In genomic region chr7:12609556-12609955, GRCh38 we compare ENCODE assay signal across 34 cellular contexts. TPM values are rescaled to one million over a fixed set of nuclear protein-coding genes. Genes with fewer than 3 reads are reported as not detected.
"Had no signal": no experiment of that assay in that cellular context is flagged by ENCODE, and none has a peak within 500 bp of the region (broad histone marks: within the 10 kb centered on the region; RNA-seq: fewer than 3 reads in every experiment).

No MANE protein-coding gene starts in this region.

- ATAC-seq: activated CD8-positive, alpha-beta T cell treated with anti-CD3 and anti-CD28 coated beads for 36 hours; activated T-cell treated with anti-CD3 and anti-CD28 coated beads, Interleukin-2, amount 50 U/mL, for 72 hours; activated T-helper 17 cell treated with anti-CD3 and anti-CD28 coated beads, Interleukin-2, amount 50 U/mL, for 72 hours; Right ventricle myocardium inferior had no signal

- H3K27me3 ChIP-seq: ascending aorta, cardiac muscle cell, MG63, SJCRH30 had no signal

- H3K4me3 Mint-ChIP-seq: activated CD4-positive, alpha-beta T cell treated with anti-CD3 and anti-CD28 coated beads, Interleukin-2, amount 10 ng/mL, durations not matched to agents 24 days and 14 days; activated CD8-positive, alpha-beta T cell treated with anti-CD3 and anti-CD28 coated beads for 36 hours; activated naive CD8-positive, alpha-beta T cell treated with anti-CD3 and anti-CD28 coated beads for 36 hours; activated T-cell treated with anti-CD3 and anti-CD28 coated beads, Interleukin-2, amount 50 U/mL, for 72 hours; activated T-helper 17 cell treated with anti-CD3 and anti-CD28 coated beads, Interleukin-2, amount 50 U/mL, for 72 hours; central memory CD8-positive, alpha-beta T cell; T-helper 1 cell treated with Interleukin-12 subunit alpha and Interleukin-12 subunit beta and Interleukin-4 antibody, amounts not matched to agents 30 μg/mL and 1 μg/mL, for 36 hours; T-helper 2 cell treated with Interferon-gamma antibody and Interleukin-4, amounts not matched to agents 5 μg/mL and 100 μg/mL, for 36 hours had no signal

- H3K4me3 ChIP-seq: ascending aorta, cardiac muscle cell, MG63, PC-9, SJCRH30 had no signal

- H3K9me3 ChIP-seq: ascending aorta, MG63, SK-N-SH had no signal

- H3K4me2 ChIP-seq: PC-9, SK-N-SH had no signal

- H3K9ac ChIP-seq: SK-N-SH had no signal

- H3K9me3 Mint-ChIP-seq: activated CD4-positive, alpha-beta T cell treated with anti-CD3 and anti-CD28 coated beads, Interleukin-2, amount 10 ng/mL, durations not matched to agents 24 days and 14 days; activated CD8-positive, alpha-beta T cell treated with anti-CD3 and anti-CD28 coated beads for 36 hours; activated naive CD8-positive, alpha-beta T cell treated with anti-CD3 and anti-CD28 coated beads for 36 hours; activated T-cell treated with anti-CD3 and anti-CD28 coated beads, Interleukin-2, amount 50 U/mL, for 72 hours; T-helper 1 cell treated with Interleukin-12 subunit alpha and Interleukin-12 subunit beta and Interleukin-4 antibody, amounts not matched to agents 30 μg/mL and 1 μg/mL, for 36 hours; T-helper 2 cell treated with Interferon-gamma antibody and Interleukin-4, amounts not matched to agents 5 μg/mL and 100 μg/mL, for 36 hours had no signal

- H3K36me3 Mint-ChIP-seq: activated naive CD8-positive, alpha-beta T cell treated with anti-CD3 and anti-CD28 coated beads for 36 hours had no signal

- H2AFZ ChIP-seq: PC-9 had no signal

- H3K36me3 ChIP-seq: ascending aorta, cardiac muscle cell, MG63, SJCRH30 had no signal

- H3K4me1 Mint-ChIP-seq: activated CD4-positive, alpha-beta T cell treated with anti-CD3 and anti-CD28 coated beads, Interleukin-2, amount 10 ng/mL, durations not matched to agents 24 days and 14 days; activated naive CD8-positive, alpha-beta T cell treated with anti-CD3 and anti-CD28 coated beads for 36 hours; activated T-helper 17 cell treated with anti-CD3 and anti-CD28 coated beads, Interleukin-2, amount 50 U/mL, for 72 hours; central memory CD8-positive, alpha-beta T cell had no signal

- H3K27ac ChIP-seq: ascending aorta, cardiac muscle cell, PC-9, RWPE1, SJCRH30 had no signal

- DNase-seq: activated CD4-positive, alpha-beta T cell treated with anti-CD3 and anti-CD28 coated beads, Interleukin-2, amount 10 ng/mL, durations not matched to agents 24 days and 14 days; activated CD4-positive, alpha-beta T cell treated with anti-CD3 and anti-CD28 coated beads, Interleukin-2, amount 50 U/mL, for 4 hours; activated CD8-positive, alpha-beta T cell treated with anti-CD3 and anti-CD28 coated beads for 36 hours; activated effector memory CD4-positive, alpha-beta T cell treated with anti-CD3 and anti-CD28 coated beads, Interleukin-2, amount 50 U/mL, for 16 hours; activated naive CD4-positive, alpha-beta T cell; activated naive CD4-positive, alpha-beta T cell treated with anti-CD3 and anti-CD28 coated beads, Interleukin-2, amount 50 U/mL, for 16 hours; activated naive CD8-positive, alpha-beta T cell treated with anti-CD3 and anti-CD28 coated beads for 36 hours; activated T-cell treated with anti-CD3 and anti-CD28 coated beads, Interleukin-2, amount 50 U/mL, for 1 hour; activated T-cell treated with anti-CD3 and anti-CD28 coated beads, Interleukin-2, amount 50 U/mL, for 72 hours; amygdala; Kasumi-1; KBM-7; MG63; NCI-H1048; NCI-H1417; NCI-H146; NCI-H187; NCI-H2029 treated with DMSO at 0.1 percent for 48 hours; NCI-H2107; NCI-H2171; NCI-H510A; NCI-H526; NCI-H774; PC-9; SJCRH30; SK-N-SH had no signal

- H3K27ac Mint-ChIP-seq: activated CD4-positive, alpha-beta T cell treated with anti-CD3 and anti-CD28 coated beads, Interleukin-2, amount 10 ng/mL, durations not matched to agents 24 days and 14 days; activated CD8-positive, alpha-beta T cell treated with anti-CD3 and anti-CD28 coated beads for 36 hours; activated naive CD8-positive, alpha-beta T cell treated with anti-CD3 and anti-CD28 coated beads for 36 hours; activated T-cell treated with anti-CD3 and anti-CD28 coated beads, Interleukin-2, amount 50 U/mL, for 72 hours; activated T-helper 17 cell treated with anti-CD3 and anti-CD28 coated beads, Interleukin-2, amount 50 U/mL, for 72 hours; T-helper 1 cell treated with Interleukin-12 subunit alpha and Interleukin-12 subunit beta and Interleukin-4 antibody, amounts not matched to agents 30 μg/mL and 1 μg/mL, for 36 hours; T-helper 2 cell treated with Interferon-gamma antibody and Interleukin-4, amounts not matched to agents 5 μg/mL and 100 μg/mL, for 36 hours had no signal

- H3K4me1 ChIP-seq: ascending aorta, SJCRH30 had no signal

- H3K9me2 ChIP-seq: SK-N-SH had no signal

RNA-seq across cellular contexts. Expression of gene SCIN, which starts 39.0 kb away (rescaled TPM):
- total RNA-seq: activated CD4-positive, alpha-beta T cell treated with anti-CD3 and anti-CD28 coated beads, Interleukin-2, amount 10 ng/mL, durations not matched to agents 24 days and 14 days; activated CD8-positive, alpha-beta T cell treated with anti-CD3 and anti-CD28 coated beads for 36 hours; ascending aorta; SJCRH30 had no signal
